ENCODE assay signal across 9 cellular contexts in the genomic region with DNA sequence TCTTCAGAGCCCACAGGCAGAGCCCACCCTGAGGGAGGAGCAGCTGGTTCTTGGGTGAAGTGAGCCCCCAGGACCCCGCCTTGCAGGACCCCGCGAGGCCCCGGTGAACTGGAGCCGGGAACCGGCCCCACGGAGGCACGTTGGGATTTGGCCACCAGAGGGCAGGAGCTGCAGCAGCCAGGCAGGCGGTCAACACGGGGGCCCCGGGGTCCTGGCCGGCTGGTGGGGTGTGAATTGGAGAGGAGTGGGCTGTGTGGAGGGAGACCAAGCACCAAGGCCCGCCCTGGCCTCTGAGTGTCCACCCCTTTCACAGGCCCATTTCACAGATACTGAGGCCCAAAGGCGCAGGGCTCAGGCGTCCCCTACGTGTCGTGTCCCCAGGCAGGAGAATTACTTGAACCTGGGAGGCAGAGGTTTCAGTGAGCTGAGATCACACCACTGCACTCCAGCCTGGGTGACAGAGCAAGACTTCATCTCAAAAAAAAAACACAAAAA. TPM values are rescaled to one million over a fixed set of nuclear protein-coding genes. Genes with fewer than 3 reads are reported as not detected.
DNase-seq lines count a peak whose midpoint lies in the region; ATAC-seq and TF ChIP-seq lines count a peak whose summit lies in the region.
"Had no signal": no experiment of that assay in that cellular context is flagged by ENCODE, and none has a peak within 500 bp of the region (broad histone marks: within the 10 kb centered on the region; RNA-seq: fewer than 3 reads in every experiment).

No MANE protein-coding gene starts in this region.

- H3K36me3 Mint-ChIP-seq in T-helper 17 cell (ENCODE audit: low read depth) (no peaks in the 10 kb centered on the region), glutamatergic neuron (ENCODE audit: unreplicated experiment) (peaks cover 5% of the 10 kb centered on the region)

- ATAC-seq in Right ventricle myocardium inferior, result no peak
- ATAC-seq in T-helper 17 cell, result peak; percentile 16
- ATAC-seq in GM21723 (IDR thresholded peaks at IDR 0.05; ENCODE audit: unreplicated experiment), result no peak
- ATAC-seq in GM19035 (IDR thresholded peaks at IDR 0.05; ENCODE audit: unreplicated experiment), result no peak

- H3K4me1 ChIP-seq in left ventricle myocardium inferior, result peaks cover 10% of the 10 kb centered on the region
- no peaks in the 10 kb centered on the region for H3K4me1 ChIP-seq in transverse colon

- H3K27ac ChIP-seq in left ventricle myocardium inferior (replicated peaks), result no peak overlapping the region
- no peak overlapping the region for H3K27ac ChIP-seq in transverse colon

- H3K36me3 ChIP-seq in left ventricle myocardium inferior (no peaks in the 10 kb centered on the region), transverse colon (no peaks in the 10 kb centered on the region)

- 29% methylated on average over 17 of the region's 17 CpGs; no CpG with 5 or more reads in 1 of the 2 donors for WGBS in transverse colon (ENCODE audit: low coverage in 1 of 2), 2 donors

- TF ChIP-seq CTCF in left ventricle myocardium inferior (IDR thresholded peaks at IDR 0.05; ENCODE audit: borderline replicate concordance), result peak; percentile 65
- peak; percentile 52 for TF ChIP-seq CTCF in glutamatergic neuron (IDR thresholded peaks at IDR 0.05; ENCODE audit: partially characterized antibody, unreplicated experiment)
- peak; percentile 46 to 60 (median 48) for TF ChIP-seq CTCF in transverse colon (IDR thresholded peaks at IDR 0.05)

- intact Hi-C loops in left ventricle myocardium inferior (cut with micrococcal nuclease), result no loop called here
- intact Hi-C loops in Right ventricle myocardium inferior (cut with DNase I), result no loop called here
- intact Hi-C loops in transverse colon (cut with DNase I; ENCODE audit: low total_unique reads), result no loop called here

- no peak overlapping the region for H3K4me3 Mint-ChIP-seq in T-helper 17 cell
- no peak overlapping the region for H3K4me3 Mint-ChIP-seq in glutamatergic neuron (ENCODE audit: unreplicated experiment)

- H3K4me1 Mint-ChIP-seq in T-helper 17 cell (peaks cover 5% of the 10 kb centered on the region), glutamatergic neuron (ENCODE audit: low read depth, unreplicated experiment) (peaks cover 10% of the 10 kb centered on the region)

- H3K27ac Mint-ChIP-seq in T-helper 17 cell, result no peak overlapping the region
- no peak overlapping the region for H3K27ac Mint-ChIP-seq in glutamatergic neuron (ENCODE audit: unreplicated experiment)

- H3K27me3 Mint-ChIP-seq in T-helper 17 cell (no peaks in the 10 kb centered on the region), glutamatergic neuron (ENCODE audit: unreplicated experiment) (peaks cover 10% of the 10 kb centered on the region)

- H3K4me3 ChIP-seq in left ventricle myocardium inferior (no peak overlapping the region), transverse colon (no peak overlapping the region)

- H3K27me3 ChIP-seq in left ventricle myocardium inferior (ENCODE audit: low read depth) (peaks cover 77% of the 10 kb centered on the region), transverse colon (peaks cover 73% of the 10 kb centered on the region)

- no peak for TF ChIP-seq EP300 in transverse colon (IDR thresholded peaks at IDR 0.05; ENCODE audit: low read depth)

- in situ Hi-C loops in transverse colon (cut with MboI; ENCODE audit: low pct_ligation_motif_present in 1 of 4, low pct_unique_long_range_greater_than_20kb in 1 of 4, low sequenced_read_pairs in 3 of 4), result no loop called here

- TF ChIP-seq POLR2A in transverse colon (IDR thresholded peaks at IDR 0.05), result no peak

- peaks cover 6% of the 10 kb centered on the region for H3K9me3 Mint-ChIP-seq in glutamatergic neuron (ENCODE audit: unreplicated experiment)

- H3K9me3 ChIP-seq in left ventricle myocardium inferior (replicated peaks), result no peaks in the 10 kb centered on the region
- no peaks in the 10 kb centered on the region for H3K9me3 ChIP-seq in T-helper 17 cell (ENCODE audit: control insufficient read depth, low read length, poor library complexity, severe bottlenecking)
- no peaks in the 10 kb centered on the region for H3K9me3 ChIP-seq in transverse colon

- no peak for DNase-seq in left ventricle myocardium inferior
- no peak for DNase-seq in Right ventricle myocardium inferior (ENCODE audit: missing footprints)
- DNase-seq in T-helper 17 cell, result no peak
- peak; percentile 54 for DNase-seq in glutamatergic neuron
- DNase-seq in transverse colon, result peak; percentile 30
- DNase-seq in DMS153 treated with DMSO at 0.1 percent for 48 hours (lab: John Stamatoyannopoulos, UW; ENCODE audit: unreplicated experiment), result no peak

RNA-seq across cellular contexts. Expression of gene DPEP1, which starts 2.2 kb away (rescaled TPM):
- total RNA-seq in left ventricle myocardium inferior, result not detected
- total RNA-seq in Right ventricle myocardium inferior, result not detected
- total RNA-seq in T-helper 17 cell, result not detected
- total RNA-seq in glutamatergic neuron (ENCODE audit: unreplicated experiment), result 0.39 TPM
- total RNA-seq in transverse colon, result 1 to 10 TPM in 3 of 4 donors, not detected in 1; 1.3 to 4.0 (median 1.4) TPM
- total RNA-seq: T-helper 1 cell treated with Interleukin-12 subunit alpha and Interleukin-12 subunit beta and Interleukin-4 antibody, amounts not matched to agents 30 ng/mL and 1 ng/mL, for 36 hours had no signal

RNA-seq across cellular contexts. Expression of gene CPNE7, which starts 40.1 kb away (rescaled TPM):
- total RNA-seq in left ventricle myocardium inferior (not detected), Right ventricle myocardium inferior (not detected), T-helper 17 cell (1 to 10 TPM; 4.7 to 8.2 TPM), glutamatergic neuron (ENCODE audit: unreplicated experiment) (17.8 TPM), transverse colon (1 to 10 TPM in 1 of 4 donors, under 1 TPM in 2, not detected in 1; 0.41 to 5.0 (median 0.79) TPM)

RNA-seq across cellular contexts. Expression of gene CHMP1A, which starts 41.9 kb away (rescaled TPM):
- total RNA-seq in left ventricle myocardium inferior (37.3 TPM), Right ventricle myocardium inferior (40.6 TPM), T-helper 17 cell (10 to 100 TPM; 75.3 to 76.9 TPM), glutamatergic neuron (ENCODE audit: unreplicated experiment) (96.3 TPM), transverse colon (100 to 1,000 TPM; 131 to 184 (median 144) TPM)

RNA-seq across cellular contexts. Expression of gene SPATA33, which starts 42.0 kb away (rescaled TPM):
- 3.6 TPM for total RNA-seq in left ventricle myocardium inferior
- total RNA-seq in Right ventricle myocardium inferior, result 1.6 TPM
- total RNA-seq in T-helper 17 cell, result 10 to 100 TPM in 1 of 2 donors, 1 to 10 TPM in 1; 8.3 to 10.1 TPM
- 18.0 TPM for total RNA-seq in glutamatergic neuron (ENCODE audit: unreplicated experiment)
- 10 to 100 TPM in 1 of 4 donors, 1 to 10 TPM in 3; 4.4 to 10.1 (median 7.4) TPM for total RNA-seq in transverse colon

RNA-seq across cellular contexts. Expression of gene RPL13, which starts 55.2 kb away (rescaled TPM):
- total RNA-seq in left ventricle myocardium inferior (1,030 TPM), Right ventricle myocardium inferior (1,162 TPM), T-helper 17 cell (1,000 to 10,000 TPM; 4,192 to 4,476 TPM), glutamatergic neuron (ENCODE audit: unreplicated experiment) (893 TPM), transverse colon (1,000 to 10,000 TPM; 3,190 to 3,814 (median 3,321) TPM)

Comparison
In these comparisons a context has a peak if more than half of its experiments do, and no peak if none do; other contexts are left out.
1. DNase-seq: peak in glutamatergic neuron (single experiment) and transverse colon (single experiment); none in left ventricle myocardium inferior (single experiment), Right ventricle myocardium inferior (single experiment), T-helper 17 cell (0 of 3) and DMS153 treated with DMSO at 0.1 percent for 48 hours (single experiment).
2. Peak in every context shown above with its lines, with median percentiles within 50 percentile points of each other: CTCF ChIP-seq.